ENCODE assay signal across 8 cellular contexts in genomic region chr12:96047151-96047620, GRCh38. TPM values are rescaled to one million over a fixed set of nuclear protein-coding genes. Genes with fewer than 3 reads are reported as not detected.
DNase-seq lines count a peak whose midpoint lies in the region; ATAC-seq and TF ChIP-seq lines count a peak whose summit lies in the region.

No MANE protein-coding gene starts in this region.

- no TSS peak for BruUV-seq in A673 (replicated peaks; lab: Mats Ljungman, UMichigan)

- peak; percentile 24 for ATAC-seq in HG03135 (IDR thresholded peaks at IDR 0.05; ENCODE audit: unreplicated experiment)
- ATAC-seq in stimulated activated naive CD8-positive, alpha-beta T cell treated with anti-CD3 and anti-CD28 coated beads, Interleukin-15, Interleukin-2, amounts not matched to agents 100 U/mL and 50 U/mL, for 24 hours, result peak; percentile 10

- H3K4me3 ChIP-seq in breast epithelium (no peak overlapping the region), A673 (ENCODE audit: low read depth, low read length, poor library complexity, severe bottlenecking) (no peak overlapping the region)

- H3K27ac Mint-ChIP-seq in T-helper 2 cell treated with Interferon-gamma antibody and Interleukin-4, amounts not matched to agents 5 μg/mL and 100 μg/mL, for 36 hours, result peak overlapping the region; percentile 86

- H3K4me1 Mint-ChIP-seq in T-helper 2 cell treated with Interferon-gamma antibody and Interleukin-4, amounts not matched to agents 5 μg/mL and 100 μg/mL, for 36 hours (ENCODE audit: low read depth), result peaks cover 32% of the 10 kb centered on the region

- peaks cover 4% of the 10 kb centered on the region for H3K9me3 Mint-ChIP-seq in T-helper 2 cell treated with Interferon-gamma antibody and Interleukin-4, amounts not matched to agents 5 μg/mL and 100 μg/mL, for 36 hours

- POLR2A ChIA-PET in A673 (lab: Charles Lee; ENCODE audit: low non-redundant PET), result no interaction called here

- H3K4me1 ChIP-seq in breast epithelium (peaks cover 0 to 6% of the 10 kb centered on the region in 2 donors), A673 (ENCODE audit: insufficient read depth, low read length, poor library complexity, severe bottlenecking) (no peaks in the 10 kb centered on the region)

- H3K9me3 ChIP-seq in breast epithelium, result no peaks in the 10 kb centered on the region
- H3K9me3 ChIP-seq in A673 (ENCODE audit: low read depth, low read length, poor library complexity, severe bottlenecking), result no peaks in the 10 kb centered on the region

- CTCF ChIA-PET in A673 (lab: Charles Lee), result no interaction called here

- peak overlapping the region; percentile 75 for H3K4me3 Mint-ChIP-seq in T-helper 2 cell treated with Interferon-gamma antibody and Interleukin-4, amounts not matched to agents 5 μg/mL and 100 μg/mL, for 36 hours

- no peak for DNase-seq in T-helper 2 cell treated with Interferon-gamma antibody and Interleukin-4, amounts not matched to agents 5 μg/mL and 100 μg/mL, for 36 hours (ENCODE audit: low spot score)
- DNase-seq in T-helper 2 cell, result no peak
- DNase-seq in breast epithelium (ENCODE audit: low spot score in 2 of 2), result no peak
- DNase-seq in stimulated activated naive CD8-positive, alpha-beta T cell treated with anti-CD3 and anti-CD28 coated beads, Interleukin-15, Interleukin-2, amounts not matched to agents 100 U/mL and 50 U/mL, for 24 hours, result no peak
- no peak for DNase-seq in Kasumi-1 (lab: John Stamatoyannopoulos, UW)
- DNase-seq in A673 (ENCODE audit: low spot score), result no peak
- DNase-seq in A172 (ENCODE audit: low spot score), result no peak

- H3K27me3 ChIP-seq in breast epithelium (no peaks in the 10 kb centered on the region), A673 (replicated peaks; ENCODE audit: insufficient read depth, low read depth, low read length, poor library complexity) (no peaks in the 10 kb centered on the region)

- H3K27me3 Mint-ChIP-seq in T-helper 2 cell treated with Interferon-gamma antibody and Interleukin-4, amounts not matched to agents 5 μg/mL and 100 μg/mL, for 36 hours (ENCODE audit: low read depth), result no peaks in the 10 kb centered on the region

- TF ChIP-seq POLR2A in breast epithelium (IDR thresholded peaks at IDR 0.05), result no peak

- no peaks in the 10 kb centered on the region for H3K36me3 ChIP-seq in breast epithelium
- no peaks in the 10 kb centered on the region for H3K36me3 ChIP-seq in A673 (ENCODE audit: insufficient read depth, low read length, poor library complexity, severe bottlenecking)

- intact Hi-C loops in breast epithelium (cut with DNase I; ENCODE audit: low total_unique reads) (no loop called here), A673 (cut with micrococcal nuclease; ENCODE audit: unreplicated experiment) (no loop called here)

- TF ChIP-seq CTCF in breast epithelium (IDR thresholded peaks at IDR 0.05) (no peak), A673 (conservative IDR thresholded peaks at IDR 0.05; ENCODE audit: low read depth, low read length) (no peak)

- peak overlapping the region; percentile 58 to 66 for H3K27ac ChIP-seq in breast epithelium
- no peak overlapping the region for H3K27ac ChIP-seq in A673 (ENCODE audit: low read depth, low read length, poor library complexity, severe bottlenecking)

- no peaks in the 10 kb centered on the region for H3K36me3 Mint-ChIP-seq in T-helper 2 cell treated with Interferon-gamma antibody and Interleukin-4, amounts not matched to agents 5 μg/mL and 100 μg/mL, for 36 hours (ENCODE audit: low read depth)

RNA-seq across cellular contexts. Expression of gene LTA4H, which starts 11.8 kb away (rescaled TPM):
- total RNA-seq in breast epithelium (10 to 100 TPM; 66.5 to 94.5 (median 67.4) TPM), A673 (2021) (51.8 and 63.1 TPM in 2 replicates)
- 87.0 and 92.3 TPM in 2 replicates for total RNA-seq in A172 (2014; rRNA removed; shearing (Covaris generic))

RNA-seq across cellular contexts. Expression of gene HAL, which starts 51.0 kb away (rescaled TPM):
- total RNA-seq in breast epithelium (1 to 10 TPM in 1 of 3 donors, under 1 TPM in 2; 0.59 to 4.3 (median 0.98) TPM), A673 (2021) (0.39 and 1.6 TPM in 2 replicates)
- not detected in 2 replicates for total RNA-seq in A172 (2014; rRNA removed; shearing (Covaris generic))
